Comparison of ENCODE assay signal across 25 cellular contexts in the genomic region with DNA sequence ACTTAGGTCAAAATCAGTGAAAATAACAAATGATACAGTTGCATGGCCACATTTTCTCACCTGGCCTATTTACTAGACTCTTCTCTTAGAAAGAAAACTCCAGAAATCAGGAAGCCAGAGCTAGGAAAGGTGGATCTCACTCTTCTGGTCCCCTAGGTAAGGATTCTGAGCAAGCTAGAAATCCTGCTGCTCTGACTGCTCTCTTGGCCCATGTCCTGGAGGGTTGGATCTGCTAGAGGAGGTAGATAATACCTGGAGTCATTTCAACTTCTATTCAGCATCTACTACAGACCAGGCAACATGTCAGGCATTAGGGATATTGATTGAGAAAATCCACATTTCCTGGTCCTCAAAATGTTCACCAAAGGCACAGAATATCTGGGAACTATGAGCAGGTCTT. TPM values are rescaled to one million over a fixed set of nuclear protein-coding genes. Genes with fewer than 3 reads are reported as not detected.
DNase-seq lines count a peak whose midpoint lies in the region; ATAC-seq, FAIRE-seq and TF ChIP-seq lines count a peak whose summit lies in the region.
"Had no signal": no experiment of that assay in that cellular context is flagged by ENCODE, and none has a peak within 500 bp of the region (broad histone marks: within the 10 kb centered on the region; RNA-seq: fewer than 3 reads in every experiment).

No MANE protein-coding gene starts in this region.

- no peak overlapping the region for H3K27ac Mint-ChIP-seq in WTC11
- H3K27ac Mint-ChIP-seq: CD14-positive monocyte; CD4-positive, alpha-beta memory T cell; CD4-positive, CD25-positive, alpha-beta regulatory T cell; CD8-positive, alpha-beta memory T cell had no signal

- TF ChIP-seq CTCF in WTC11 (IDR thresholded peaks at IDR 0.05) = no peak

- ATAC-seq in WTC11 = no peak
- ATAC-seq: A549 had no signal

- DNase-seq in G401 (ENCODE audit: low spot score) (peak; percentile 94), cerebellar cortex (ENCODE audit: low spot score) (peak; percentile 91), cerebellum (ENCODE audit: low spot score) (peak; percentile 65), HT-29 (ENCODE audit: low spot score) (no peak), GM12891 (ENCODE audit: insufficient read length, low spot score) (no peak), WTC11 (ENCODE audit: low spot score) (no peak)
- DNase-seq: BE2C; CD4-positive, alpha-beta memory T cell; CD4-positive, CD25-positive, alpha-beta regulatory T cell; CD8-positive, alpha-beta memory T cell; COR-L47; DMS 273 treated with DMSO at 0.1 percent for 48 hours; DMS153; DMS53; DMS79; DND-41; EL; GF-D8 had no signal

- POLR2A ChIA-PET in WTC11 (lab: Charles Lee) = no interaction called here

- CTCF ChIA-PET in WTC11 (lab: Charles Lee) = no interaction called here

- no peak overlapping the region for H3K4me3 Mint-ChIP-seq in WTC11
- H3K4me3 Mint-ChIP-seq: CD14-positive monocyte; CD4-positive, alpha-beta memory T cell; CD8-positive, alpha-beta memory T cell had no signal

- no peak for TF ChIP-seq POLR2A in GM12891 (IDR thresholded peaks at IDR 0.05; ENCODE audit: low read depth, low read length)

- in situ Hi-C loops in G401 (cut with HindIII; ENCODE audit: low sequenced_read_pairs) = no loop called here

- FAIRE-seq in GM12891 (lab: Jason Lieb, UNC) = no peak
- FAIRE-seq: A549, G401.6, GM12892, GM18507 had no signal

- H3K4me1 Mint-ChIP-seq in WTC11 = peaks cover 10% of the 10 kb centered on the region
- H3K4me1 Mint-ChIP-seq: CD14-positive monocyte had no signal

- H3K27me3 Mint-ChIP-seq in WTC11 (ENCODE audit: low read depth) = no peaks in the 10 kb centered on the region
- H3K27me3 Mint-ChIP-seq: CD4-positive, CD25-positive, alpha-beta regulatory T cell; CD8-positive, alpha-beta memory T cell had no signal

- H3K9me3 Mint-ChIP-seq in WTC11 = no peaks in the 10 kb centered on the region
- H3K9me3 Mint-ChIP-seq: CD8-positive, alpha-beta memory T cell had no signal

- no peaks in the 10 kb centered on the region for H3K36me3 Mint-ChIP-seq in WTC11
- H3K36me3 Mint-ChIP-seq: CD14-positive monocyte; CD4-positive, alpha-beta memory T cell; CD4-positive, CD25-positive, alpha-beta regulatory T cell had no signal

TF ChIP-seq in GM12891, 5 proteins besides CTCF, POLR2A, EP300 and RAD21:
- TF ChIP-seq SPI1 (IDR thresholded peaks at IDR 0.05; ENCODE audit: low read depth, low read length) (no peak), POU2F2 (IDR thresholded peaks at IDR 0.05; ENCODE audit: low read depth, low read length) (no peak), POLR2AphosphoS5 (IDR thresholded peaks at IDR 0.05; ENCODE audit: low read depth, low read length) (no peak), PAX5 (IDR thresholded peaks at IDR 0.05; ENCODE audit: insufficient read depth, low read length, severe bottlenecking) (no peak), TAF1 (IDR thresholded peaks at IDR 0.05; ENCODE audit: low read depth, low read length) (no peak)

TF ChIP-seq in WTC11, 78 proteins besides CTCF, POLR2A, EP300 and RAD21 (continues in another document):
- TF ChIP-seq, protein P1, sequence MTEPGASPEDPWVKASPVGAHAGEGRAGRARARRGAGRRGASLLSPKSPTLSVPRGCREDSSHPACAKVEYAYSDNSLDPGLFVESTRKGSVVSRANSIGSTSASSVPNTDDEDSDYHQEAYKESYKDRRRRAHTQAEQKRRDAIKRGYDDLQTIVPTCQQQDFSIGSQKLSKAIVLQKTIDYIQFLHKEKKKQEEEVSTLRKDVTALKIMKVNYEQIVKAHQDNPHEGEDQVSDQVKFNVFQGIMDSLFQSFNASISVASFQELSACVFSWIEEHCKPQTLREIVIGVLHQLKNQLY (CRISPR knock-in tag; IDR thresholded peaks at IDR 0.05) = no peak
- no peak for TF ChIP-seq ATF1 (CRISPR knock-in tag; IDR thresholded peaks at IDR 0.05)
- TF ChIP-seq, protein P2, sequence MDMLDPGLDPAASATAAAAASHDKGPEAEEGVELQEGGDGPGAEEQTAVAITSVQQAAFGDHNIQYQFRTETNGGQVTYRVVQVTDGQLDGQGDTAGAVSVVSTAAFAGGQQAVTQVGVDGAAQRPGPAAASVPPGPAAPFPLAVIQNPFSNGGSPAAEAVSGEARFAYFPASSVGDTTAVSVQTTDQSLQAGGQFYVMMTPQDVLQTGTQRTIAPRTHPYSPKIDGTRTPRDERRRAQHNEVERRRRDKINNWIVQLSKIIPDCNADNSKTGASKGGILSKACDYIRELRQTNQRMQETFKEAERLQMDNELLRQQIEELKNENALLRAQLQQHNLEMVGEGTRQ (CRISPR knock-in tag; IDR thresholded peaks at IDR 0.05) = no peak
- no peak for TF ChIP-seq TCF7 (CRISPR knock-in tag; IDR thresholded peaks at IDR 0.05; ENCODE audit: low read depth)
- TF ChIP-seq, protein P3, sequence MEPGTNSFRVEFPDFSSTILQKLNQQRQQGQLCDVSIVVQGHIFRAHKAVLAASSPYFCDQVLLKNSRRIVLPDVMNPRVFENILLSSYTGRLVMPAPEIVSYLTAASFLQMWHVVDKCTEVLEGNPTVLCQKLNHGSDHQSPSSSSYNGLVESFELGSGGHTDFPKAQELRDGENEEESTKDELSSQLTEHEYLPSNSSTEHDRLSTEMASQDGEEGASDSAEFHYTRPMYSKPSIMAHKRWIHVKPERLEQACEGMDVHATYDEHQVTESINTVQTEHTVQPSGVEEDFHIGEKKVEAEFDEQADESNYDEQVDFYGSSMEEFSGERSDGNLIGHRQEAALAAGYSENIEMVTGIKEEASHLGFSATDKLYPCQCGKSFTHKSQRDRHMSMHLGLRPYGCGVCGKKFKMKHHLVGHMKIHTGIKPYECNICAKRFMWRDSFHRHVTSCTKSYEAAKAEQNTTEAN (CRISPR knock-in tag; IDR thresholded peaks at IDR 0.05) = no peak
- TF ChIP-seq CREB1 (CRISPR knock-in tag; IDR thresholded peaks at IDR 0.05) = no peak
- TF ChIP-seq, protein P4, sequence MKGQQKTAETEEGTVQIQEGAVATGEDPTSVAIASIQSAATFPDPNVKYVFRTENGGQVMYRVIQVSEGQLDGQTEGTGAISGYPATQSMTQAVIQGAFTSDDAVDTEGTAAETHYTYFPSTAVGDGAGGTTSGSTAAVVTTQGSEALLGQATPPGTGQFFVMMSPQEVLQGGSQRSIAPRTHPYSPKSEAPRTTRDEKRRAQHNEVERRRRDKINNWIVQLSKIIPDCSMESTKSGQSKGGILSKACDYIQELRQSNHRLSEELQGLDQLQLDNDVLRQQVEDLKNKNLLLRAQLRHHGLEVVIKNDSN (CRISPR knock-in tag; IDR thresholded peaks at IDR 0.05) = no peak
- TF ChIP-seq FOXK1 (CRISPR knock-in tag; IDR thresholded peaks at IDR 0.05) = no peak
- TF ChIP-seq, protein P5, sequence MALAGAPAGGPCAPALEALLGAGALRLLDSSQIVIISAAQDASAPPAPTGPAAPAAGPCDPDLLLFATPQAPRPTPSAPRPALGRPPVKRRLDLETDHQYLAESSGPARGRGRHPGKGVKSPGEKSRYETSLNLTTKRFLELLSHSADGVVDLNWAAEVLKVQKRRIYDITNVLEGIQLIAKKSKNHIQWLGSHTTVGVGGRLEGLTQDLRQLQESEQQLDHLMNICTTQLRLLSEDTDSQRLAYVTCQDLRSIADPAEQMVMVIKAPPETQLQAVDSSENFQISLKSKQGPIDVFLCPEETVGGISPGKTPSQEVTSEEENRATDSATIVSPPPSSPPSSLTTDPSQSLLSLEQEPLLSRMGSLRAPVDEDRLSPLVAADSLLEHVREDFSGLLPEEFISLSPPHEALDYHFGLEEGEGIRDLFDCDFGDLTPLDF (CRISPR knock-in tag; IDR thresholded peaks at IDR 0.05) = no peak
- no peak for TF ChIP-seq FOXJ3 (CRISPR knock-in tag; IDR thresholded peaks at IDR 0.05; ENCODE audit: borderline replicate concordance)
- no peak for TF ChIP-seq ZNF263 (CRISPR knock-in tag; IDR thresholded peaks at IDR 0.05; ENCODE audit: low read depth)
- no peak for TF ChIP-seq IRF2 (CRISPR knock-in tag; IDR thresholded peaks at IDR 0.05; ENCODE audit: borderline replicate concordance, low read depth)
- TF ChIP-seq, protein P6, sequence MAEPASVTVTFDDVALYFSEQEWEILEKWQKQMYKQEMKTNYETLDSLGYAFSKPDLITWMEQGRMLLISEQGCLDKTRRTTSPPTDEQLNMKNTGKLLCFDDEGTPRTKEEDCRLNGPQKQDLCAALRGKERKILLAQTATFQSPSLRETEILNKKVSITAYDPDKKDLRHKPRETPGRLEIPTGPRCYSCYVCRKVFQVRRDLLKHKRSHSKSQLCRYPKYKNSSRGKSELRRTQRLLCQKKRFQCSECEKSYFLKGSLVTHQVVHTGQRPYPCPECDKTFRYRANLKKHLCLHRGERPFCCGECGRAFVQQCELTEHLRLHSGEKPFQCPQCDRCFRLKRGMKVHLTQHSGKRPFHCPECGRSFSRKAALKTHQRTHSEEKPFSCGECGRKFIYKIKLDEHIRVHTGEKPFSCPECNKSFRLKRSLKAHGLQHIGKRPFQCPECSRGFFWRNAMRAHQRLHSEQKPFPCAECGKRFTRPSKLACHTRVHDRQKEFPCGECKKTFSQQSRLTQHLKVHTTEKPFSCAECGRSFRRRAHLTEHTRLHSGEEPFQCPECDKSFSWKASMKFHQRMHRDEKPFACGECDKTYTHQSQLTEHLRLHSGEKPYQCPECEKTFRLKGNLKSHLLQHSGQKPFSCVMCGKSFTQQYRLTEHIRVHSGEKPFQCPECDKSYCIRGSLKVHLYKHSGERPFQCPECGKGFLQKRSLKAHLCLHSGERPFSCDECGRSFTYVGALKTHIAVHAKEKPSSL (CRISPR knock-in tag; conservative IDR thresholded peaks at IDR 0.05) = no peak
- TF ChIP-seq, protein P7, sequence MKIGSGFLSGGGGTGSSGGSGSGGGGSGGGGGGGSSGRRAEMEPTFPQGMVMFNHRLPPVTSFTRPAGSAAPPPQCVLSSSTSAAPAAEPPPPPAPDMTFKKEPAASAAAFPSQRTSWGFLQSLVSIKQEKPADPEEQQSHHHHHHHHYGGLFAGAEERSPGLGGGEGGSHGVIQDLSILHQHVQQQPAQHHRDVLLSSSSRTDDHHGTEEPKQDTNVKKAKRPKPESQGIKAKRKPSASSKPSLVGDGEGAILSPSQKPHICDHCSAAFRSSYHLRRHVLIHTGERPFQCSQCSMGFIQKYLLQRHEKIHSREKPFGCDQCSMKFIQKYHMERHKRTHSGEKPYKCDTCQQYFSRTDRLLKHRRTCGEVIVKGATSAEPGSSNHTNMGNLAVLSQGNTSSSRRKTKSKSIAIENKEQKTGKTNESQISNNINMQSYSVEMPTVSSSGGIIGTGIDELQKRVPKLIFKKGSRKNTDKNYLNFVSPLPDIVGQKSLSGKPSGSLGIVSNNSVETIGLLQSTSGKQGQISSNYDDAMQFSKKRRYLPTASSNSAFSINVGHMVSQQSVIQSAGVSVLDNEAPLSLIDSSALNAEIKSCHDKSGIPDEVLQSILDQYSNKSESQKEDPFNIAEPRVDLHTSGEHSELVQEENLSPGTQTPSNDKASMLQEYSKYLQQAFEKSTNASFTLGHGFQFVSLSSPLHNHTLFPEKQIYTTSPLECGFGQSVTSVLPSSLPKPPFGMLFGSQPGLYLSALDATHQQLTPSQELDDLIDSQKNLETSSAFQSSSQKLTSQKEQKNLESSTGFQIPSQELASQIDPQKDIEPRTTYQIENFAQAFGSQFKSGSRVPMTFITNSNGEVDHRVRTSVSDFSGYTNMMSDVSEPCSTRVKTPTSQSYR (CRISPR knock-in tag; IDR thresholded peaks at IDR 0.05) = no peak

RNA-seq across cellular contexts. Expression of a gene that starts 34.9 kb away (rescaled TPM):
- not detected in 2 replicates for total RNA-seq in G401 (2014; rRNA removed; shearing (Covaris generic))
- total RNA-seq in cerebellum (6.9 TPM), WTC11 (2021) (not detected in 3 replicates)
- not detected in 2 replicates for total RNA-seq in HT-29 (2014; rRNA removed; shearing (Covaris generic))
- not detected for polyA plus RNA-seq in GM12891 (2012; ENCODE audit: low read depth, missing spikeins)
- total RNA-seq: A172; CD4-positive, alpha-beta memory T cell; CD4-positive, CD25-positive, alpha-beta regulatory T cell; CD8-positive, alpha-beta memory T cell; Daoy had no signal
- polyA plus RNA-seq: A549; CD14-positive monocyte; CD4-positive, alpha-beta memory T cell; CD4-positive, CD25-positive, alpha-beta regulatory T cell; CD8-positive, alpha-beta memory T cell had no signal

Comparison
In these comparisons a context has a peak if more than half of its experiments do, and no peak if none do; other contexts are left out.
1. DNase-seq: peak in G401 (single experiment), cerebellar cortex (single experiment) and cerebellum (single experiment); none in HT-29 (single experiment), GM12891 (single experiment) and WTC11 (single experiment).